1 cellular context compared by ENCODE assay signal in the genomic region with DNA sequence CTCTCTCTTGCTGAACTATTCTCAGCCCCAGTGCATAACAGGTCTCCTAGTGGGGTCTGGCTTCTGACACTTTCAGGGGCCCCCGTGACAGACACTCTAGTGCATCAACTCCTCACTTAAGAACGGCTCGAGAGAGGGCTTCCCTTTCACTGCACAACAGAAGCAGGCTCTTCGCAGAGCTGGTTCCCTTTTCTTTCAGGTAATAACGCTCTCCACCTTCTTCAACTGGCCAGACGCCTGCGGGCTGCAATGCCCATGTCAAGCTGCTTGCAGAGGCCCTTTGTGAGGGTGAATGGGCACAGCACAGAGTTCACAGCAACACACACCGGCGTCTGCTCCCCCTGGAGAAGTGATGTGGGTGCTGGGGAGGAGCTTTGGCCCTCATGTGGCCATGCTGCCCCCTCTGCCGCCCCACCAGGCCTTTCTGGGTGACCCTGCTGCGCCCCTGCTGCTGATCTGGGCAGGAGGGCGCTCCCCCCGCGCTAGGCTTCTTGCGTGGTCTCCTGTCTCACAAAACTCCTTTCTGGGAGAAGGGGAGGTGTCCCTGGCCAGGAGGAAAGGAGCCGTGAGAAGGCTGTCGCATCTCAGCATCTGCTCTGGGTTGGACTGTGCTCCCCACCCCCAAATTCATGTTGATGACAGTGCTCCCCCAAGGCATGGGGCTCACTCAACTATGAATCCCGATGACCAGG.
TF ChIP-seq lines count a peak whose summit lies in the region.

No MANE protein-coding gene starts in this region.

TF ChIP-seq in H1, 55 proteins besides CTCF, POLR2A, EP300 and RAD21:
- TF ChIP-seq NANOG (IDR thresholded peaks at IDR 0.05; ENCODE audit: insufficient read depth, low read depth, low read length, poor library complexity, severe bottlenecking) (no peak), SUZ12 (IDR thresholded peaks at IDR 0.05; ENCODE audit: low read length) (no peak), CBX5 (IDR thresholded peaks at IDR 0.05; ENCODE audit: low read depth, low read length) (no peak), TCF12 (IDR thresholded peaks at IDR 0.05; ENCODE audit: low read depth, low read length) (no peak), SAP30 (IDR thresholded peaks at IDR 0.05; ENCODE audit: insufficient read depth, insufficient replicate concordance, low read length) (no peak), RFX5 (IDR thresholded peaks at IDR 0.05; ENCODE audit: borderline replicate concordance, low read depth, low read length) (no peak), CHD2 (IDR thresholded peaks at IDR 0.05; ENCODE audit: low read length) (no peak), SRF (IDR thresholded peaks at IDR 0.05; ENCODE audit: low read depth, low read length) (no peak), PHF8 (conservative IDR thresholded peaks at IDR 0.05; ENCODE audit: low read depth, low read length) (no peak), SP4 (IDR thresholded peaks at IDR 0.05; ENCODE audit: low read length) (no peak), ZNF274 (IDR thresholded peaks at IDR 0.05; ENCODE audit: borderline replicate concordance, extremely low read depth, low read length) (no peak), SP2 (IDR thresholded peaks at IDR 0.05; ENCODE audit: low read length) (no peak), SIRT6 (IDR thresholded peaks at IDR 0.05; ENCODE audit: low read length) (no peak), SIX5 (IDR thresholded peaks at IDR 0.05; ENCODE audit: low read depth, low read length) (no peak), CHD1 (IDR thresholded peaks at IDR 0.05; ENCODE audit: low read depth, low read length) (no peak), TEAD4 (IDR thresholded peaks at IDR 0.05; ENCODE audit: low read depth, low read length) (no peak), GABPA (IDR thresholded peaks at IDR 0.05; ENCODE audit: borderline replicate concordance, insufficient read depth, low read length) (no peak)
- TF ChIP-seq, protein P1, sequence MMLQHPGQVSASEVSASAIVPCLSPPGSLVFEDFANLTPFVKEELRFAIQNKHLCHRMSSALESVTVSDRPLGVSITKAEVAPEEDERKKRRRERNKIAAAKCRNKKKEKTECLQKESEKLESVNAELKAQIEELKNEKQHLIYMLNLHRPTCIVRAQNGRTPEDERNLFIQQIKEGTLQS (IDR thresholded peaks at IDR 0.05; ENCODE audit: insufficient read depth, low read depth, low read length): no peak
- TF ChIP-seq, protein P2, sequence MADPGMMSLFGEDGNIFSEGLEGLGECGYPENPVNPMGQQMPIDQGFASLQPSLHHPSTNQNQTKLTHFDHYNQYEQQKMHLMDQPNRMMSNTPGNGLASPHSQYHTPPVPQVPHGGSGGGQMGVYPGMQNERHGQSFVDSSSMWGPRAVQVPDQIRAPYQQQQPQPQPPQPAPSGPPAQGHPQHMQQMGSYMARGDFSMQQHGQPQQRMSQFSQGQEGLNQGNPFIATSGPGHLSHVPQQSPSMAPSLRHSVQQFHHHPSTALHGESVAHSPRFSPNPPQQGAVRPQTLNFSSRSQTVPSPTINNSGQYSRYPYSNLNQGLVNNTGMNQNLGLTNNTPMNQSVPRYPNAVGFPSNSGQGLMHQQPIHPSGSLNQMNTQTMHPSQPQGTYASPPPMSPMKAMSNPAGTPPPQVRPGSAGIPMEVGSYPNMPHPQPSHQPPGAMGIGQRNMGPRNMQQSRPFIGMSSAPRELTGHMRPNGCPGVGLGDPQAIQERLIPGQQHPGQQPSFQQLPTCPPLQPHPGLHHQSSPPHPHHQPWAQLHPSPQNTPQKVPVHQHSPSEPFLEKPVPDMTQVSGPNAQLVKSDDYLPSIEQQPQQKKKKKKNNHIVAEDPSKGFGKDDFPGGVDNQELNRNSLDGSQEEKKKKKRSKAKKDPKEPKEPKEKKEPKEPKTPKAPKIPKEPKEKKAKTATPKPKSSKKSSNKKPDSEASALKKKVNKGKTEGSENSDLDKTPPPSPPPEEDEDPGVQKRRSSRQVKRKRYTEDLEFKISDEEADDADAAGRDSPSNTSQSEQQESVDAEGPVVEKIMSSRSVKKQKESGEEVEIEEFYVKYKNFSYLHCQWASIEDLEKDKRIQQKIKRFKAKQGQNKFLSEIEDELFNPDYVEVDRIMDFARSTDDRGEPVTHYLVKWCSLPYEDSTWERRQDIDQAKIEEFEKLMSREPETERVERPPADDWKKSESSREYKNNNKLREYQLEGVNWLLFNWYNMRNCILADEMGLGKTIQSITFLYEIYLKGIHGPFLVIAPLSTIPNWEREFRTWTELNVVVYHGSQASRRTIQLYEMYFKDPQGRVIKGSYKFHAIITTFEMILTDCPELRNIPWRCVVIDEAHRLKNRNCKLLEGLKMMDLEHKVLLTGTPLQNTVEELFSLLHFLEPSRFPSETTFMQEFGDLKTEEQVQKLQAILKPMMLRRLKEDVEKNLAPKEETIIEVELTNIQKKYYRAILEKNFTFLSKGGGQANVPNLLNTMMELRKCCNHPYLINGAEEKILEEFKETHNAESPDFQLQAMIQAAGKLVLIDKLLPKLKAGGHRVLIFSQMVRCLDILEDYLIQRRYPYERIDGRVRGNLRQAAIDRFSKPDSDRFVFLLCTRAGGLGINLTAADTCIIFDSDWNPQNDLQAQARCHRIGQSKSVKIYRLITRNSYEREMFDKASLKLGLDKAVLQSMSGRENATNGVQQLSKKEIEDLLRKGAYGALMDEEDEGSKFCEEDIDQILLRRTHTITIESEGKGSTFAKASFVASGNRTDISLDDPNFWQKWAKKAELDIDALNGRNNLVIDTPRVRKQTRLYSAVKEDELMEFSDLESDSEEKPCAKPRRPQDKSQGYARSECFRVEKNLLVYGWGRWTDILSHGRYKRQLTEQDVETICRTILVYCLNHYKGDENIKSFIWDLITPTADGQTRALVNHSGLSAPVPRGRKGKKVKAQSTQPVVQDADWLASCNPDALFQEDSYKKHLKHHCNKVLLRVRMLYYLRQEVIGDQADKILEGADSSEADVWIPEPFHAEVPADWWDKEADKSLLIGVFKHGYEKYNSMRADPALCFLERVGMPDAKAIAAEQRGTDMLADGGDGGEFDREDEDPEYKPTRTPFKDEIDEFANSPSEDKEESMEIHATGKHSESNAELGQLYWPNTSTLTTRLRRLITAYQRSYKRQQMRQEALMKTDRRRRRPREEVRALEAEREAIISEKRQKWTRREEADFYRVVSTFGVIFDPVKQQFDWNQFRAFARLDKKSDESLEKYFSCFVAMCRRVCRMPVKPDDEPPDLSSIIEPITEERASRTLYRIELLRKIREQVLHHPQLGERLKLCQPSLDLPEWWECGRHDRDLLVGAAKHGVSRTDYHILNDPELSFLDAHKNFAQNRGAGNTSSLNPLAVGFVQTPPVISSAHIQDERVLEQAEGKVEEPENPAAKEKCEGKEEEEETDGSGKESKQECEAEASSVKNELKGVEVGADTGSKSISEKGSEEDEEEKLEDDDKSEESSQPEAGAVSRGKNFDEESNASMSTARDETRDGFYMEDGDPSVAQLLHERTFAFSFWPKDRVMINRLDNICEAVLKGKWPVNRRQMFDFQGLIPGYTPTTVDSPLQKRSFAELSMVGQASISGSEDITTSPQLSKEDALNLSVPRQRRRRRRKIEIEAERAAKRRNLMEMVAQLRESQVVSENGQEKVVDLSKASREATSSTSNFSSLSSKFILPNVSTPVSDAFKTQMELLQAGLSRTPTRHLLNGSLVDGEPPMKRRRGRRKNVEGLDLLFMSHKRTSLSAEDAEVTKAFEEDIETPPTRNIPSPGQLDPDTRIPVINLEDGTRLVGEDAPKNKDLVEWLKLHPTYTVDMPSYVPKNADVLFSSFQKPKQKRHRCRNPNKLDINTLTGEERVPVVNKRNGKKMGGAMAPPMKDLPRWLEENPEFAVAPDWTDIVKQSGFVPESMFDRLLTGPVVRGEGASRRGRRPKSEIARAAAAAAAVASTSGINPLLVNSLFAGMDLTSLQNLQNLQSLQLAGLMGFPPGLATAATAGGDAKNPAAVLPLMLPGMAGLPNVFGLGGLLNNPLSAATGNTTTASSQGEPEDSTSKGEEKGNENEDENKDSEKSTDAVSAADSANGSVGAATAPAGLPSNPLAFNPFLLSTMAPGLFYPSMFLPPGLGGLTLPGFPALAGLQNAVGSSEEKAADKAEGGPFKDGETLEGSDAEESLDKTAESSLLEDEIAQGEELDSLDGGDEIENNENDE (IDR thresholded peaks at IDR 0.05; ENCODE audit: insufficient replicate concordance, low read length): no peak
